In the genomic region with DNA sequence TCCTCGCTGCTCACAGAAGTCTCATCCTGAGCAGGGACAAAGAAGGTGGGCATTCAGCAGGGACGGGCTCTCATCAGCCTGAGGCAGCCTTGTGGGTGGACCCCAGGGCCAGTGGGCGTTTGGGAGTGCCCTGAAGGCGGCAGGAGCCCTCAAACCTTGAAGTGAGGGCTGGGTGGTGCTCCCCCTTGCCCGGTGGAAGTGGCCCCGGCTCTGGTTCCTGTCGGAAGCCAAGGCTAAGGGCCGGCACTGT, we compare ENCODE assay signal across 12 cellular contexts.
DNase-seq lines count a peak whose midpoint lies in the region; ATAC-seq and TF ChIP-seq lines count a peak whose summit lies in the region.
"Had no signal": no experiment of that assay in that cellular context is flagged by ENCODE, and none has a peak within 500 bp of the region (broad histone marks: within the 10 kb centered on the region; RNA-seq: fewer than 3 reads in every experiment).

No MANE protein-coding gene starts in this region.

- H3K9ac ChIP-seq in liver (ENCODE audit: low read depth in 1 of 2, low read length in 2 of 2) = no peak overlapping the region
- H3K9ac ChIP-seq in smooth muscle cell (ENCODE audit: low read depth) = peak overlapping the region; percentile 88

- H2AFZ ChIP-seq in GM23338 (no peak overlapping the region), smooth muscle cell (ENCODE audit: low read depth) (no peak overlapping the region)

- H3K79me2 ChIP-seq in GM23338 (replicated peaks; ENCODE audit: insufficient read depth) = peaks cover 86% of the 10 kb centered on the region
- peaks cover 90% of the 10 kb centered on the region for H3K79me2 ChIP-seq in smooth muscle cell (ENCODE audit: low read depth)

- peaks cover 42% of the 10 kb centered on the region for H3F3A ChIP-seq in GM23338 (replicated peaks; ENCODE audit: low read depth)
- H3F3A ChIP-seq in smooth muscle cell (ENCODE audit: low read depth) = peaks cover 29% of the 10 kb centered on the region

- H3K9me3 ChIP-seq in liver (ENCODE audit: control insufficient read depth in 4 of 4, low read length in 3 of 4) (no peaks in the 10 kb centered on the region), smooth muscle cell (replicated peaks; ENCODE audit: low read depth) (no peaks in the 10 kb centered on the region)

- BruUV-seq in MCF 10A (replicated peaks; lab: Mats Ljungman, UMichigan) = no TSS peak

- peaks cover 5% of the 10 kb centered on the region; the same call in 1 of the 2 replicates for H3K36me3 ChIP-seq in GM23338 (ENCODE audit: insufficient read depth)
- no peaks in the 10 kb centered on the region for H3K36me3 ChIP-seq in liver (ENCODE audit: control insufficient read depth in 4 of 4, insufficient read depth in 3 of 4, low read depth in 1 of 4, low read length in 3 of 4)
- no peaks in the 10 kb centered on the region for H3K36me3 ChIP-seq in smooth muscle cell (ENCODE audit: low read depth)

- H3K36me3 Mint-ChIP-seq in GM23338 (ENCODE audit: low read depth) = peaks cover 12% of the 10 kb centered on the region; the same call in 2 of the 3 replicates
- no peaks in the 10 kb centered on the region for H3K36me3 Mint-ChIP-seq in MCF 10A (ENCODE audit: insufficient read depth, unreplicated experiment)

- H3K4me3 Mint-ChIP-seq in GM23338 = no peak overlapping the region
- H3K4me3 Mint-ChIP-seq in MCF 10A (ENCODE audit: unreplicated experiment) = no peak overlapping the region

- H3K4me3 ChIP-seq in GM23338 (peak overlapping the region; percentile 53; the same call in 1 of the 2 replicates), liver (ENCODE audit: low read depth in 1 of 3, low read length in 3 of 3) (no peak overlapping the region), smooth muscle cell (peak overlapping the region; percentile 40)

- H3K4me1 Mint-ChIP-seq in GM23338 (peaks cover 65% of the 10 kb centered on the region), MCF 10A (ENCODE audit: insufficient read depth, unreplicated experiment) (peaks cover 18% of the 10 kb centered on the region)

- no peaks in the 10 kb centered on the region for H3K9me3 Mint-ChIP-seq in GM23338
- H3K9me3 Mint-ChIP-seq in MCF 10A (ENCODE audit: unreplicated experiment) = no peaks in the 10 kb centered on the region

- no peak overlapping the region for H3K27ac Mint-ChIP-seq in GM23338
- H3K27ac Mint-ChIP-seq in MCF 10A (ENCODE audit: low read depth, unreplicated experiment) = peak overlapping the region; percentile 42

- H4K20me1 ChIP-seq in GM23338 (replicated peaks; ENCODE audit: insufficient read depth) = peaks cover 65% of the 10 kb centered on the region
- peaks cover 73% of the 10 kb centered on the region for H4K20me1 ChIP-seq in smooth muscle cell (ENCODE audit: low read depth)

- no peaks in the 10 kb centered on the region for H3K9me2 ChIP-seq in GM23338 (ENCODE audit: insufficient read depth)

- POLR2A ChIA-PET in MCF 10A (lab: Yijun Ruan, JAX) = no interaction called here

- no peak for DNase-seq in GM23338 (ENCODE audit: low spot score)
- no peak for DNase-seq in MCF 10A (ENCODE audit: unreplicated experiment)
- DNase-seq in smooth muscle cell (lab: John Stamatoyannopoulos, UW; ENCODE audit: unreplicated experiment) = no peak
- no peak for DNase-seq in NCI-H748 (lab: John Stamatoyannopoulos, UW; ENCODE audit: unreplicated experiment)
- no peak for DNase-seq in inferior parietal cortex (ENCODE audit: extremely low spot score)
- DNase-seq in putamen (ENCODE audit: low spot score) = no peak
- no peak for DNase-seq in DMS 273 (lab: John Stamatoyannopoulos, UW; ENCODE audit: unreplicated experiment)
- DNase-seq: activated gamma-delta T cell; GDM1; NCI-H446 treated with DMSO at 0.1 percent for 48 hours; stimulated activated CD4-positive, alpha-beta T cell treated with anti-CD3 and anti-CD28 coated beads, Interleukin-4, amount 100 ng/mL, for 24 hours had no signal

- CTCF ChIA-PET in MCF 10A (lab: Yijun Ruan, JAX) = interaction anchor here (0.6 kb wide), 1 partner anchor 50 kb away, joined by 3 read pairs; no protein-coding TSS in a partner anchor

- H3K27me3 ChIP-seq in GM23338 (ENCODE audit: insufficient read depth) (no peaks in the 10 kb centered on the region), liver (ENCODE audit: control insufficient read depth in 4 of 4, insufficient read depth in 4 of 4, low read length in 3 of 4) (no peaks in the 10 kb centered on the region), smooth muscle cell (ENCODE audit: low read depth) (no peaks in the 10 kb centered on the region)

- H3K27me3 Mint-ChIP-seq in GM23338 (ENCODE audit: insufficient read depth, low read depth, poor library complexity) (peaks cover 14% of the 10 kb centered on the region), MCF 10A (ENCODE audit: insufficient read depth, unreplicated experiment) (no peaks in the 10 kb centered on the region)

- TF ChIP-seq CTCF in GM23338 (conservative IDR thresholded peaks at IDR 0.05; ENCODE audit: low read depth in 2 of 2) (no peak), MCF 10A (IDR thresholded peaks at IDR 0.05; ENCODE audit: unreplicated experiment) (no peak), liver (IDR thresholded peaks at IDR 0.05; ENCODE audit: low read depth, low read length, missing input control) (no peak), smooth muscle cell (IDR thresholded peaks at IDR 0.05; ENCODE audit: borderline replicate concordance, insufficient read depth, poor library complexity, severe bottlenecking) (no peak)

- intact Hi-C loops in MCF 10A (cut with micrococcal nuclease) = no loop called here

- ATAC-seq in GM23338 = no peak

- TF ChIP-seq RAD21 in liver (IDR thresholded peaks at IDR 0.05) = no peak

- peak overlapping the region; percentile 98 for H3K27ac ChIP-seq in GM23338 (ENCODE audit: low read depth)
- peak overlapping the region; percentile 68 to 75 for H3K27ac ChIP-seq in liver (ENCODE audit: low read depth in 1 of 2, low read length in 2 of 2)
- peak overlapping the region; percentile 98 for H3K27ac ChIP-seq in smooth muscle cell (ENCODE audit: low read depth)

- whole genome bisulfite sequencing in liver = 55% methylated on average over 8 of the region's 8 CpGs
- WGBS in smooth muscle cell (ENCODE audit: low lambda C conversion rate) = 38% methylated on average over 8 of the region's 8 CpGs

- H3K4me1 ChIP-seq in GM23338 (ENCODE audit: insufficient read depth) = peaks cover 62% of the 10 kb centered on the region
- H3K4me1 ChIP-seq in liver (ENCODE audit: control insufficient read depth in 4 of 4, insufficient read depth in 4 of 4, low read length in 3 of 4) = peaks cover 37 to 66% (median 50%) of the 10 kb centered on the region in 4 donors
- peaks cover 44% of the 10 kb centered on the region for H3K4me1 ChIP-seq in smooth muscle cell (ENCODE audit: low read depth)

- H3K4me2 ChIP-seq in GM23338 = peak overlapping the region; percentile 93
- peak overlapping the region; percentile 89 for H3K4me2 ChIP-seq in smooth muscle cell

TF ChIP-seq in GM23338, 12 proteins besides CTCF, POLR2A, EP300 and RAD21 (continues in another document):
- no peak for TF ChIP-seq STAT1 (IDR thresholded peaks at IDR 0.05; ENCODE audit: unreplicated experiment)
- TF ChIP-seq CREB1 (CRISPR knock-in tag; IDR thresholded peaks at IDR 0.05; ENCODE audit: low read depth) = no peak
- no peak for TF ChIP-seq EZH2 (IDR thresholded peaks at IDR 0.05; ENCODE audit: low read depth, unreplicated experiment)
- TF ChIP-seq POLR2AphosphoS5 (IDR thresholded peaks at IDR 0.05; ENCODE audit: low read depth) = no peak
- no peak for TF ChIP-seq ZNF331 (CRISPR knock-in tag; IDR thresholded peaks at IDR 0.05; ENCODE audit: low read depth)

TF ChIP-seq in liver, 16 proteins besides CTCF, POLR2A, EP300 and RAD21:
- TF ChIP-seq SP1 (IDR thresholded peaks at IDR 0.05) = no peak
- TF ChIP-seq, protein P1, sequence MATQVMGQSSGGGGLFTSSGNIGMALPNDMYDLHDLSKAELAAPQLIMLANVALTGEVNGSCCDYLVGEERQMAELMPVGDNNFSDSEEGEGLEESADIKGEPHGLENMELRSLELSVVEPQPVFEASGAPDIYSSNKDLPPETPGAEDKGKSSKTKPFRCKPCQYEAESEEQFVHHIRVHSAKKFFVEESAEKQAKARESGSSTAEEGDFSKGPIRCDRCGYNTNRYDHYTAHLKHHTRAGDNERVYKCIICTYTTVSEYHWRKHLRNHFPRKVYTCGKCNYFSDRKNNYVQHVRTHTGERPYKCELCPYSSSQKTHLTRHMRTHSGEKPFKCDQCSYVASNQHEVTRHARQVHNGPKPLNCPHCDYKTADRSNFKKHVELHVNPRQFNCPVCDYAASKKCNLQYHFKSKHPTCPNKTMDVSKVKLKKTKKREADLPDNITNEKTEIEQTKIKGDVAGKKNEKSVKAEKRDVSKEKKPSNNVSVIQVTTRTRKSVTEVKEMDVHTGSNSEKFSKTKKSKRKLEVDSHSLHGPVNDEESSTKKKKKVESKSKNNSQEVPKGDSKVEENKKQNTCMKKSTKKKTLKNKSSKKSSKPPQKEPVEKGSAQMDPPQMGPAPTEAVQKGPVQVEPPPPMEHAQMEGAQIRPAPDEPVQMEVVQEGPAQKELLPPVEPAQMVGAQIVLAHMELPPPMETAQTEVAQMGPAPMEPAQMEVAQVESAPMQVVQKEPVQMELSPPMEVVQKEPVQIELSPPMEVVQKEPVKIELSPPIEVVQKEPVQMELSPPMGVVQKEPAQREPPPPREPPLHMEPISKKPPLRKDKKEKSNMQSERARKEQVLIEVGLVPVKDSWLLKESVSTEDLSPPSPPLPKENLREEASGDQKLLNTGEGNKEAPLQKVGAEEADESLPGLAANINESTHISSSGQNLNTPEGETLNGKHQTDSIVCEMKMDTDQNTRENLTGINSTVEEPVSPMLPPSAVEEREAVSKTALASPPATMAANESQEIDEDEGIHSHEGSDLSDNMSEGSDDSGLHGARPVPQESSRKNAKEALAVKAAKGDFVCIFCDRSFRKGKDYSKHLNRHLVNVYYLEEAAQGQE (IDR thresholded peaks at IDR 0.05) = no peak

Comparison
In these comparisons a context has a peak if more than half of its experiments do, and no peak if none do; other contexts are left out.
1. H3K4me3 ChIP-seq: peak in GM23338 (single experiment) and smooth muscle cell (single experiment); none in liver (0 of 3).
2. Peak in every context shown above with its lines, with median percentiles within 50 percentile points of each other: H3K27ac ChIP-seq.